In the genomic region with DNA sequence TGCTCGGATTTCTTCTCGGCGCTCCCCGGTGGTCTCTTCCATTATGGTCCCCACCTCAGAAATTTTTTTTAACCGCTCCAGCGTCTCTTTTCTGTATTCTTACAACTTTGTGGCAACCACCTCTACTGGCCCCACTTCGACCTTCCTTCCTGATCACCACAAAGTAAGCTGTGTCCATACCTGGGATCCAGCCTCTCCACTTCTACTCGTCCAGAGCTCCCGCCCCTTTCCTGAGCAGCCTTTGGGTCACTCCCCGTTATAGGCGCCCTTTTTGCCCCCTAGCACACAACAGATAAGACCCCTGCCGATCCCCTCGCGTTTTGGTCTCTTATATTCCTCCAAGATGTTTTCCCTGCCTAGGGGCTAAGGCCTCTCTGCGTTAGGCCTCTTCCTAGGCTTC, we compare ENCODE assay signal across 8 cellular contexts. TPM values are rescaled to one million over a fixed set of nuclear protein-coding genes. Genes with fewer than 3 reads are reported as not detected.
DNase-seq lines count a peak whose midpoint lies in the region; ATAC-seq and TF ChIP-seq lines count a peak whose summit lies in the region.

No MANE protein-coding gene starts in this region.

- no peaks in the 10 kb centered on the region for H3K9me3 Mint-ChIP-seq in Caco-2 (ENCODE audit: unreplicated experiment)

- peak; percentile 5 for ATAC-seq in HG03432 (IDR thresholded peaks at IDR 0.05; ENCODE audit: unreplicated experiment)

- no peaks in the 10 kb centered on the region for H3K27me3 Mint-ChIP-seq in Caco-2 (ENCODE audit: insufficient read depth, unreplicated experiment)

- peak in 1 of 2 experiments; percentile 10 for DNase-seq in Caco-2
- DNase-seq in mammary epithelial cell, result no peak
- DNase-seq in AML-193 (lab: John Stamatoyannopoulos, UW), result no peak
- DNase-seq in DMS79 treated with DMSO at 0.1 percent for 48 hours (lab: John Stamatoyannopoulos, UW), result no peak
- no peak for DNase-seq in stimulated activated naive CD4-positive, alpha-beta T cell treated with Interleukin-2 at 50 U/mL for 16 hours (lab: John Stamatoyannopoulos, UW)
- DNase-seq in GM19240 (ENCODE audit: insufficient read length, low spot score), result no peak

- no peaks in the 10 kb centered on the region for H3K27me3 ChIP-seq in Caco-2 (replicated peaks; ENCODE audit: control insufficient read depth, insufficient read depth, low read length)
- H3K27me3 ChIP-seq in mammary epithelial cell (ENCODE audit: insufficient read depth, low read length), result no peaks in the 10 kb centered on the region
- no peaks in the 10 kb centered on the region for H3K27me3 ChIP-seq in mononuclear cell (ENCODE audit: insufficient read depth, low read length)

- H3K36me3 Mint-ChIP-seq in Caco-2 (ENCODE audit: insufficient read depth, unreplicated experiment), result peaks cover 64% of the 10 kb centered on the region

- intact Hi-C loops in Caco-2 (cut with micrococcal nuclease; ENCODE audit: unreplicated experiment) (loop anchor here (2.0 kb wide), 1 partner anchor 25 kb away; no protein-coding TSS in a partner anchor), mammary epithelial cell (cut with micrococcal nuclease) (loop anchor here (2.0 kb wide), 2 partner anchors 161 to 175 kb away; partner anchors contain the start of genes ATP5ME and MYL5)

- no TSS peak for BruUV-seq in Caco-2 (replicated peaks; lab: Mats Ljungman, UMichigan)
- no TSS peak for BruUV-seq in mammary epithelial cell (replicated peaks; lab: Mats Ljungman, UMichigan)

- no peaks in the 10 kb centered on the region for H4K20me1 ChIP-seq in mammary epithelial cell (ENCODE audit: insufficient read depth, low read length)

- H3K4me2 ChIP-seq in mammary epithelial cell (ENCODE audit: insufficient read depth, low read depth, low read length), result peak overlapping the region; percentile 76

- CTCF ChIA-PET in Caco-2 (lab: Charles Lee), result no interaction called here
- CTCF ChIA-PET in mammary epithelial cell (lab: Charles Lee; ENCODE audit: low non-redundant PET), result no interaction called here

- H3K9ac ChIP-seq in mammary epithelial cell (ENCODE audit: insufficient read depth, low read length), result peak overlapping the region; percentile 91

- H3K27ac Mint-ChIP-seq in Caco-2 (ENCODE audit: unreplicated experiment), result peak overlapping the region; percentile 99

- H3K36me3 ChIP-seq in Caco-2 (ENCODE audit: control insufficient read depth, insufficient read depth, low read length) (no peaks in the 10 kb centered on the region; the same call in none of the 2 replicates), mammary epithelial cell (ENCODE audit: insufficient read depth, low read length) (peaks cover 23% of the 10 kb centered on the region)

- no peaks in the 10 kb centered on the region for H3K9me3 ChIP-seq in Caco-2
- peaks cover 2% of the 10 kb centered on the region for H3K9me3 ChIP-seq in mammary epithelial cell (replicated peaks; ENCODE audit: insufficient read depth, low read length)
- no peaks in the 10 kb centered on the region for H3K9me3 ChIP-seq in mononuclear cell (ENCODE audit: low read depth, low read length)

- H3K4me3 ChIP-seq in Caco-2 (ENCODE audit: low read depth, low read length), result peak overlapping the region; percentile 98
- peak overlapping the region; percentile 95 to 98 (median 95) for H3K4me3 ChIP-seq in mammary epithelial cell (replicated peaks in 1 of 3; ENCODE audit: insufficient read depth in 1 of 3, low read depth in 2 of 3, low read length in 3 of 3)
- peak overlapping the region; percentile 92 for H3K4me3 ChIP-seq in mononuclear cell (ENCODE audit: low read length)

- no peaks in the 10 kb centered on the region for H3K4me1 Mint-ChIP-seq in Caco-2 (ENCODE audit: low read depth, unreplicated experiment)

- peak overlapping the region; percentile 99 for H3K4me3 Mint-ChIP-seq in Caco-2 (ENCODE audit: unreplicated experiment)

- POLR2A ChIA-PET in Caco-2 (lab: Charles Lee), result no interaction called here

- H3K4me1 ChIP-seq in Caco-2 (peaks cover 5% of the 10 kb centered on the region), mammary epithelial cell (ENCODE audit: insufficient read depth, low read length) (peaks cover 15% of the 10 kb centered on the region), mononuclear cell (ENCODE audit: insufficient read depth, low read length) (peaks cover 19% of the 10 kb centered on the region)

- TF ChIP-seq CTCF in Caco-2 (IDR thresholded peaks at IDR 0.05; ENCODE audit: insufficient read depth in 1 of 2, low read depth in 1 of 2, low read length in 1 of 2, severe bottlenecking in 1 of 2, unreplicated experiment in 1 of 2) (no peak), mammary epithelial cell (conservative IDR thresholded peaks at IDR 0.05 in 1 of 2, IDR thresholded peaks at IDR 0.05 in 1 of 2; ENCODE audit: extremely low read depth in 1 of 2, insufficient read depth in 1 of 2, low read depth in 1 of 2, low read length in 2 of 2) (no peak)

- dilution Hi-C loops in mammary epithelial cell (cut with HindIII; ENCODE audit: low sequenced_read_pairs), result no loop called here

- H2AFZ ChIP-seq in mammary epithelial cell (ENCODE audit: low read depth, low read length), result peak overlapping the region; percentile 92

- 2% methylated on average over 14 of the region's 15 CpGs for WGBS in mammary epithelial cell (ENCODE audit: low coverage, missing lambda C conversion rate)

- H3K79me2 ChIP-seq in mammary epithelial cell (ENCODE audit: insufficient read depth, low read length), result peaks cover 97% of the 10 kb centered on the region

- H3K27ac ChIP-seq in mammary epithelial cell (ENCODE audit: insufficient read depth, low read depth, low read length), result peak overlapping the region; percentile 81

- in situ Hi-C loops in mammary epithelial cell (cut with MboI; ENCODE audit: low sequenced_read_pairs in 2 of 2), result no loop called here

RNA-seq across cellular contexts. Expression of gene PIGG, which starts 0.6 kb away (rescaled TPM):
- total RNA-seq in Caco-2 (2022) (56.6 and 58.8 TPM in 2 replicates), mammary epithelial cell (10 to 100 TPM; 51.3 to 77.1 TPM), mononuclear cell (24.8 TPM)
- polyA plus RNA-seq in mammary epithelial cell, result 38.2 TPM
- 28.3 TPM for polyA minus RNA-seq in mammary epithelial cell

RNA-seq across cellular contexts. Expression of gene ZNF721, which starts 0.6 kb away (rescaled TPM):
- total RNA-seq in Caco-2 (2022) (29.9 and 30.3 TPM in 2 replicates), mammary epithelial cell (10 to 100 TPM; 22.8 to 26.2 TPM), mononuclear cell (46.4 TPM)
- 7.9 TPM for polyA plus RNA-seq in mammary epithelial cell
- 16.2 TPM for polyA minus RNA-seq in mammary epithelial cell
